21 cellular contexts compared by ENCODE assay signal in the genomic region with DNA sequence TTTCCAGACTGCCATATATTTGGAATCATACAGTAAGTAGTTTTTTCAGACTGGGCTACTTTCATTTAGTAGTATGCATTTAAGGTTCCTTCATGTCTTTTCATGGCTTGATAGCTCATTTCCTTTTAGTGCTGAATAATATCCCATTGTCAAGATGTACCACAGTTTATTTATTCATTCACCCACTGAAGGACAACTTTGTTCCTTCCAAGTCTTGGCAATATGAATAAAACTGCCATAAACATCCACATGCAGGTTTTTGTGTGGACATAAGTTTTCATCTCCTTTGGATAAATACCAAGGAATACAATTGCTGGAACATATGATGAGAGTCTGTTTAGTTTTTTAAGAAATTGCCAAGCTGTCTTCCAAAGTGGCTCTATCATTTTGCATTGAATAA.
"Had no signal": no experiment of that assay in that cellular context is flagged by ENCODE, and none has a peak within 500 bp of the region (broad histone marks: within the 10 kb centered on the region; RNA-seq: fewer than 3 reads in every experiment).

No MANE protein-coding gene starts in this region.

- ATAC-seq: effector memory CD8-positive, alpha-beta T cell; esophagus mucosa; gastroesophageal sphincter; heart left ventricle; left lung; left ventricle myocardium superior; lower lobe of right lung; mucosa of descending colon; naive thymus-derived CD8-positive, alpha-beta T cell had no signal

- H3K4me3 ChIP-seq: colonic mucosa, esophagus squamous epithelium, gastroesophageal sphincter, heart left ventricle, hepatocyte, left lung, lower lobe of right lung, mucosa of descending colon had no signal

- DNase-seq: colonic mucosa; cortex of kidney; effector CD8-positive, alpha-beta T cell; effector memory CD8-positive, alpha-beta T cell; endodermal cell; erythroblast; esophagus squamous epithelium; foreskin fibroblast; heart left ventricle; hypothalamus; left cardiac atrium; left ventricle myocardium superior; lower lobe of right lung; mesenchymal stem cell; mucosa of descending colon; naive B cell; naive thymus-derived CD8-positive, alpha-beta T cell had no signal
